In genomic region chr9:116959775-116960174, GRCh38 we compare ENCODE assay signal across 11 cellular contexts.
DNase-seq lines count a peak whose midpoint lies in the region; ATAC-seq, FAIRE-seq and TF ChIP-seq lines count a peak whose summit lies in the region.
"Had no signal": no experiment of that assay in that cellular context is flagged by ENCODE, and none has a peak within 500 bp of the region (broad histone marks: within the 10 kb centered on the region; RNA-seq: fewer than 3 reads in every experiment).

No MANE protein-coding gene starts in this region.

- peak overlapping the region in 7 of 11 experiments; percentile 28 to 75 (median 52); a peak in 11 of 22 replicates for H3K4me2 ChIP-seq in BLaER1 treated with 17β-estradiol and CSF1 and Interleukin-3, amounts not matched to agents 10 nM and 100 nM

- H3K4me3 Mint-ChIP-seq in activated T-helper 17 cell treated with anti-CD3 and anti-CD28 coated beads, Interleukin-2, amount 50 U/mL, for 72 hours = no peak overlapping the region
- no peak overlapping the region for H3K4me3 Mint-ChIP-seq in T-cell
- H3K4me3 Mint-ChIP-seq in activated T-helper 2 cell treated with anti-CD3 and anti-CD28 coated beads, Interferon-gamma antibody, Interleukin-2, Interleukin-4, amounts not matched to agents 10 μg/mL and 5 μg/mL and 100 μg/mL, durations not matched to agents 14 hours and 24 hours and 36 hours (ENCODE audit: low read depth) = no peak overlapping the region
- H3K4me3 Mint-ChIP-seq: HFFc6 had no signal

- H3K4me1 Mint-ChIP-seq in activated T-helper 17 cell treated with anti-CD3 and anti-CD28 coated beads, Interleukin-2, amount 50 U/mL, for 72 hours = no peaks in the 10 kb centered on the region
- H3K4me1 Mint-ChIP-seq in T-cell = peaks cover 0 to 5% (median 0%) of the 10 kb centered on the region in 3 donors
- no peaks in the 10 kb centered on the region for H3K4me1 Mint-ChIP-seq in activated T-helper 2 cell treated with anti-CD3 and anti-CD28 coated beads, Interferon-gamma antibody, Interleukin-2, Interleukin-4, amounts not matched to agents 10 μg/mL and 5 μg/mL and 100 μg/mL, durations not matched to agents 14 hours and 24 hours and 36 hours (ENCODE audit: low read depth)

- intact Hi-C loops in kidney (cut with DNase I) = no loop called here
- intact Hi-C loops in activated T-helper 2 cell treated with anti-CD3 and anti-CD28 coated beads, Interferon-gamma antibody, Interleukin-2, Interleukin-4, amounts not matched to agents 10 μg/mL and 5 μg/mL and 100 μg/mL, durations not matched to agents 14 hours and 24 hours and 36 hours (cut with micrococcal nuclease) = no loop called here

- DNase-seq in NCI-H748 (lab: John Stamatoyannopoulos, UW; ENCODE audit: unreplicated experiment) = peak; percentile 89
- DNase-seq in kidney = peak; percentile 50
- DNase-seq in T-cell = no peak
- no peak for DNase-seq in D341Med (ENCODE audit: low spot score)
- DNase-seq in activated T-helper 2 cell treated with anti-CD3 and anti-CD28 coated beads, Interferon-gamma antibody, Interleukin-2, Interleukin-4, amounts not matched to agents 10 μg/mL and 5 μg/mL and 100 μg/mL, durations not matched to agents 14 hours and 24 hours and 36 hours (ENCODE audit: low spot score) = no peak
- DNase-seq: Calu3, HFFc6, ovary had no signal

- TF ChIP-seq CTCF in kidney (IDR thresholded peaks at IDR 0.05; ENCODE audit: borderline replicate concordance, extremely low read depth, insufficient read depth) = no peak

- H3K27me3 ChIP-seq in BLaER1 treated with 17β-estradiol and CSF1 and Interleukin-3, amounts not matched to agents 10 nM and 100 nM = no peaks in the 10 kb centered on the region
- H3K27me3 ChIP-seq: ovary had no signal

- H3K9me3 Mint-ChIP-seq in activated T-helper 17 cell treated with anti-CD3 and anti-CD28 coated beads, Interleukin-2, amount 50 U/mL, for 72 hours = peaks cover 11% of the 10 kb centered on the region
- peaks cover 0 to 9% (median 0%) of the 10 kb centered on the region in 3 donors for H3K9me3 Mint-ChIP-seq in T-cell
- H3K9me3 Mint-ChIP-seq in activated T-helper 2 cell treated with anti-CD3 and anti-CD28 coated beads, Interferon-gamma antibody, Interleukin-2, Interleukin-4, amounts not matched to agents 10 μg/mL and 5 μg/mL and 100 μg/mL, durations not matched to agents 14 hours and 24 hours and 36 hours = no peaks in the 10 kb centered on the region

- ATAC-seq in GM21526 (IDR thresholded peaks at IDR 0.05; ENCODE audit: low FRiP score, unreplicated experiment) = peak; percentile 61
- no peak for ATAC-seq in activated T-helper 17 cell treated with anti-CD3 and anti-CD28 coated beads, Interleukin-2, amount 50 U/mL, for 72 hours (replicated peaks)
- no peak for ATAC-seq in T-cell (replicated peaks in 1 of 4)

- no peaks in the 10 kb centered on the region for H3K36me3 Mint-ChIP-seq in activated T-helper 17 cell treated with anti-CD3 and anti-CD28 coated beads, Interleukin-2, amount 50 U/mL, for 72 hours (ENCODE audit: low read depth)
- no peaks in the 10 kb centered on the region for H3K36me3 Mint-ChIP-seq in T-cell
- H3K36me3 Mint-ChIP-seq in activated T-helper 2 cell treated with anti-CD3 and anti-CD28 coated beads, Interferon-gamma antibody, Interleukin-2, Interleukin-4, amounts not matched to agents 10 μg/mL and 5 μg/mL and 100 μg/mL, durations not matched to agents 14 hours and 24 hours and 36 hours (ENCODE audit: low read depth) = no peaks in the 10 kb centered on the region

- no peak for FAIRE-seq in kidney (lab: Jason Lieb, UNC)

- H3K4me1 ChIP-seq in BLaER1 treated with 17β-estradiol and CSF1 and Interleukin-3, amounts not matched to agents 10 nM and 100 nM = peaks cover 0 to 38% (median 35%) of the 10 kb centered on the region in 10 experiments; a peak in 16 of 20 replicates
- no peaks in the 10 kb centered on the region for H3K4me1 ChIP-seq in kidney (ENCODE audit: control insufficient read depth in 1 of 2, insufficient read depth in 1 of 2, low read depth in 1 of 2, low read length in 2 of 2)

- peaks cover 0 to 21% (median 5%) of the 10 kb centered on the region in 11 experiments; a peak in 7 of 22 replicates for H3K9me3 ChIP-seq in BLaER1 treated with 17β-estradiol and CSF1 and Interleukin-3, amounts not matched to agents 10 nM and 100 nM (replicated peaks in 1 of 11)
- no peaks in the 10 kb centered on the region for H3K9me3 ChIP-seq in kidney (ENCODE audit: control insufficient read depth in 1 of 2, low read length in 2 of 2)
- H3K9me3 ChIP-seq: ovary had no signal

- H3K4me3 ChIP-seq in BLaER1 treated with 17β-estradiol and CSF1 and Interleukin-3, amounts not matched to agents 10 nM and 100 nM = no peak overlapping the region
- H3K4me3 ChIP-seq in kidney (ENCODE audit: low read length in 2 of 2) = no peak overlapping the region
- H3K4me3 ChIP-seq: ovary had no signal

- no peak overlapping the region for H3K9ac ChIP-seq in BLaER1 treated with 17β-estradiol and CSF1 and Interleukin-3, amounts not matched to agents 10 nM and 100 nM
- H3K9ac ChIP-seq in kidney (ENCODE audit: low read length in 2 of 2) = no peak overlapping the region

- H3K36me3 ChIP-seq in BLaER1 treated with 17β-estradiol and CSF1 and Interleukin-3, amounts not matched to agents 10 nM and 100 nM = peaks cover 0 to 14% (median 0%) of the 10 kb centered on the region in 11 experiments; a peak in 2 of 22 replicates
- no peaks in the 10 kb centered on the region for H3K36me3 ChIP-seq in kidney (ENCODE audit: control insufficient read depth in 1 of 2, insufficient read depth in 2 of 2, low read length in 2 of 2)
- H3K36me3 ChIP-seq: ovary had no signal

- CTCF ChIA-PET in T-cell (lab: Charles Lee) = no interaction called here

- H4K20me1 ChIP-seq in BLaER1 treated with 17β-estradiol and CSF1 and Interleukin-3, amounts not matched to agents 10 nM and 100 nM = no peaks in the 10 kb centered on the region

- no peak overlapping the region for H3K27ac Mint-ChIP-seq in activated T-helper 17 cell treated with anti-CD3 and anti-CD28 coated beads, Interleukin-2, amount 50 U/mL, for 72 hours
- H3K27ac Mint-ChIP-seq in T-cell = no peak overlapping the region
- H3K27ac Mint-ChIP-seq in activated T-helper 2 cell treated with anti-CD3 and anti-CD28 coated beads, Interferon-gamma antibody, Interleukin-2, Interleukin-4, amounts not matched to agents 10 μg/mL and 5 μg/mL and 100 μg/mL, durations not matched to agents 14 hours and 24 hours and 36 hours = no peak overlapping the region
- H3K27ac Mint-ChIP-seq: HFFc6 had no signal

- POLR2A ChIA-PET in T-cell (lab: Charles Lee) = interaction anchor here in 1 of 2 donors (0.7 kb wide), 1 partner anchor 11 kb away, joined by 3 read pairs; no protein-coding TSS in a partner anchor

- peaks cover 12% of the 10 kb centered on the region for H3K27me3 Mint-ChIP-seq in activated T-helper 17 cell treated with anti-CD3 and anti-CD28 coated beads, Interleukin-2, amount 50 U/mL, for 72 hours
- peaks cover 0 to 3% of the 10 kb centered on the region in 2 donors for H3K27me3 Mint-ChIP-seq in T-cell
- H3K27me3 Mint-ChIP-seq in activated T-helper 2 cell treated with anti-CD3 and anti-CD28 coated beads, Interferon-gamma antibody, Interleukin-2, Interleukin-4, amounts not matched to agents 10 μg/mL and 5 μg/mL and 100 μg/mL, durations not matched to agents 14 hours and 24 hours and 36 hours (ENCODE audit: low read depth) = no peaks in the 10 kb centered on the region

- H3K27ac ChIP-seq in BLaER1 treated with 17β-estradiol and CSF1 and Interleukin-3, amounts not matched to agents 10 nM and 100 nM = no peak overlapping the region
- no peak overlapping the region for H3K27ac ChIP-seq in kidney (ENCODE audit: low read depth in 2 of 2, low read length in 2 of 2)
- H3K27ac ChIP-seq: ovary had no signal

Comparison
In these comparisons a context has a peak if more than half of its experiments do, and no peak if none do; other contexts are left out.
1. DNase-seq: peak in NCI-H748 (single experiment) and kidney (single experiment); none in T-cell (0 of 34), D341Med (single experiment) and activated T-helper 2 cell treated with anti-CD3 and anti-CD28 coated beads, Interferon-gamma antibody, Interleukin-2, Interleukin-4, amounts not matched to agents 10 μg/mL and 5 μg/mL and 100 μg/mL, durations not matched to agents 14 hours and 24 hours and 36 hours (single experiment).